Comparison of ENCODE assay signal across 20 cellular contexts in the genomic region with DNA sequence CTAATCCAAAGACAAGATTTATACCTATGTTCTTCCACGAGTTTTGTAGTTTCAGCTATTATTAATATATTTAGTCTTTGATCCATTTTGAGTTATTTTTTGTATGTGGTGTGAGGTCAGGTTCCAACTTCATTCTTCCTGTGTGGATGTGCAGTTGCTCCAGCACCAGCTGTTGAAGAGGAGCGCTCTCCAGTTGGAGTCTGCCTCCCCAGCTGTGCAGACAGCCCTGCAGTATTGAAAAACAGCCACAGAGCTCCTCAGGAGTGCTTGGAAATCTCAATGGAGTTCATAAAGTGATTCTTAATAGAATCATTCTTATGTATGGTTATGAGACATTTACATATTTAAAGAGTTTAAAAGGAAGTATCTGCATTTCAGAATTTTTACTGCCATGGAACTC. TPM values are rescaled to one million over a fixed set of nuclear protein-coding genes. Genes with fewer than 3 reads are reported as not detected.
A peak's percentile ranks its signal among the peaks of the same experiment; 100 is the strongest.
DNase-seq lines count a peak whose midpoint lies in the region; ATAC-seq and TF ChIP-seq lines count a peak whose summit lies in the region.
"Had no signal": no experiment of that assay in that cellular context is flagged by ENCODE, and none has a peak within 500 bp of the region (broad histone marks: within the 10 kb centered on the region; RNA-seq: fewer than 3 reads in every experiment).

No MANE protein-coding gene starts in this region.

- no peaks in the 10 kb centered on the region for H3K27me3 Mint-ChIP-seq in activated CD4-positive, alpha-beta memory T cell treated with anti-CD3 and anti-CD28 coated beads, Interleukin-2, amount 10 ng/mL, durations not matched to agents 7 days and 5 days
- H3K27me3 Mint-ChIP-seq in activated CD4-positive, alpha-beta memory T cell treated with anti-CD3 and anti-CD28 coated beads for 36 hours, result no peaks in the 10 kb centered on the region
- no peaks in the 10 kb centered on the region for H3K27me3 Mint-ChIP-seq in effector memory CD8-positive, alpha-beta T cell

- H3K9me3 Mint-ChIP-seq in activated CD4-positive, alpha-beta memory T cell treated with anti-CD3 and anti-CD28 coated beads, Interleukin-2, amount 10 ng/mL, durations not matched to agents 7 days and 5 days, result no peaks in the 10 kb centered on the region
- H3K9me3 Mint-ChIP-seq in activated CD4-positive, alpha-beta memory T cell treated with anti-CD3 and anti-CD28 coated beads for 36 hours, result no peaks in the 10 kb centered on the region
- H3K9me3 Mint-ChIP-seq in effector memory CD8-positive, alpha-beta T cell, result no peaks in the 10 kb centered on the region

- H3K36me3 ChIP-seq in H7 (replicated peaks; ENCODE audit: control insufficient read depth, insufficient read depth, low read length) (no peaks in the 10 kb centered on the region), sigmoid colon (peaks cover 0 to 8% (median 0%) of the 10 kb centered on the region in 4 donors)

- no peak for TF ChIP-seq POLR2A in sigmoid colon (IDR thresholded peaks at IDR 0.05)

- ATAC-seq in effector memory CD8-positive, alpha-beta T cell (replicated peaks), result no peak
- ATAC-seq in HG03565 (IDR thresholded peaks at IDR 0.05; ENCODE audit: unreplicated experiment), result no peak
- ATAC-seq in GM21576 (IDR thresholded peaks at IDR 0.05; ENCODE audit: unreplicated experiment), result no peak

- DNase-seq in activated CD4-positive, alpha-beta memory T cell treated with anti-CD3 and anti-CD28 coated beads, Interleukin-2, amount 10 ng/mL, durations not matched to agents 7 days and 5 days, result no peak
- DNase-seq in activated CD4-positive, alpha-beta memory T cell treated with anti-CD3 and anti-CD28 coated beads for 36 hours, result no peak
- peak; percentile 49 for DNase-seq in H7
- DNase-seq in effector memory CD8-positive, alpha-beta T cell, result no peak
- DNase-seq in sigmoid colon, result peak; percentile 77
- DNase-seq in DMS114 treated with DMSO at 0.1 percent for 48 hours (lab: John Stamatoyannopoulos, UW; ENCODE audit: unreplicated experiment), result no peak
- DNase-seq: 8988T; C1 segment of cervical spinal cord; Caco-2; DMS79; NCI-H1048; NCI-H345; NCI-H69; NK-92 treated with Interleukin-12 subunit alpha and Interleukin-12 subunit beta, amount 100 ng/mL, for 24 hours; OCI-M1 had no signal

- no peak for TF ChIP-seq EP300 in sigmoid colon (IDR thresholded peaks at IDR 0.05)

- H3K27me3 ChIP-seq in H7 (ENCODE audit: control insufficient read depth, insufficient read depth, low read length) (no peaks in the 10 kb centered on the region), sigmoid colon (no peaks in the 10 kb centered on the region)

- 83 to 89% methylated on average over 2 of the region's 2 CpGs for WGBS in sigmoid colon, 2 donors

- H3K4me3 ChIP-seq in H7 (ENCODE audit: insufficient read depth, low read depth, low read length), result no peak overlapping the region
- H3K4me3 ChIP-seq in sigmoid colon, result no peak overlapping the region
- H3K4me3 ChIP-seq: SK-N-MC had no signal

- no peak overlapping the region for H3K4me3 Mint-ChIP-seq in activated CD4-positive, alpha-beta memory T cell treated with anti-CD3 and anti-CD28 coated beads, Interleukin-2, amount 10 ng/mL, durations not matched to agents 7 days and 5 days
- no peak overlapping the region for H3K4me3 Mint-ChIP-seq in activated CD4-positive, alpha-beta memory T cell treated with anti-CD3 and anti-CD28 coated beads for 36 hours
- H3K4me3 Mint-ChIP-seq in effector memory CD8-positive, alpha-beta T cell, result no peak overlapping the region

- H3K27ac Mint-ChIP-seq in activated CD4-positive, alpha-beta memory T cell treated with anti-CD3 and anti-CD28 coated beads, Interleukin-2, amount 10 ng/mL, durations not matched to agents 7 days and 5 days, result peak overlapping the region; percentile 9
- H3K27ac Mint-ChIP-seq in activated CD4-positive, alpha-beta memory T cell treated with anti-CD3 and anti-CD28 coated beads for 36 hours, result no peak overlapping the region
- peak overlapping the region; percentile 5 to 67 for H3K27ac Mint-ChIP-seq in effector memory CD8-positive, alpha-beta T cell

- H3K27ac ChIP-seq in sigmoid colon, result no peak overlapping the region
- H3K27ac ChIP-seq: HL-60, RWPE1 had no signal

- peaks cover 23% of the 10 kb centered on the region for H3K36me3 Mint-ChIP-seq in activated CD4-positive, alpha-beta memory T cell treated with anti-CD3 and anti-CD28 coated beads, Interleukin-2, amount 10 ng/mL, durations not matched to agents 7 days and 5 days (ENCODE audit: low read depth)
- H3K36me3 Mint-ChIP-seq in activated CD4-positive, alpha-beta memory T cell treated with anti-CD3 and anti-CD28 coated beads for 36 hours, result peaks cover 5% of the 10 kb centered on the region
- peaks cover 45% of the 10 kb centered on the region for H3K36me3 Mint-ChIP-seq in effector memory CD8-positive, alpha-beta T cell (ENCODE audit: insufficient read depth)

- peaks cover 0 to 33% (median 23%) of the 10 kb centered on the region in 4 donors for H3K4me1 ChIP-seq in sigmoid colon
- H3K4me1 ChIP-seq: Caco-2 had no signal

- H3K9me3 ChIP-seq in sigmoid colon, result no peaks in the 10 kb centered on the region
- H3K9me3 ChIP-seq: Caco-2 had no signal

- TF ChIP-seq CTCF in sigmoid colon (IDR thresholded peaks at IDR 0.05), result no peak

- peaks cover 6% of the 10 kb centered on the region for H3K4me1 Mint-ChIP-seq in activated CD4-positive, alpha-beta memory T cell treated with anti-CD3 and anti-CD28 coated beads, Interleukin-2, amount 10 ng/mL, durations not matched to agents 7 days and 5 days
- peaks cover 14% of the 10 kb centered on the region for H3K4me1 Mint-ChIP-seq in activated CD4-positive, alpha-beta memory T cell treated with anti-CD3 and anti-CD28 coated beads for 36 hours (ENCODE audit: low read depth)
- peaks cover 24 to 39% of the 10 kb centered on the region in 2 donors for H3K4me1 Mint-ChIP-seq in effector memory CD8-positive, alpha-beta T cell (ENCODE audit: low read depth in 2 of 2)

- POLR2A ChIA-PET in activated CD4-positive, alpha-beta memory T cell treated with anti-CD3 and anti-CD28 coated beads, Interleukin-2, amount 10 ng/mL, durations not matched to agents 7 days and 5 days (lab: Charles Lee), result interaction anchor here (1.0 to 1.7 kb wide), 2 partner anchors 9 to 40 kb away, joined by 3 read pairs; no protein-coding TSS in a partner anchor
- POLR2A ChIA-PET in activated CD4-positive, alpha-beta memory T cell treated with anti-CD3 and anti-CD28 coated beads for 36 hours (lab: Charles Lee), result interaction anchor here (1.4 kb wide), 1 partner anchor 29 kb away, joined by 3 read pairs; no protein-coding TSS in a partner anchor

- intact Hi-C loops in activated CD4-positive, alpha-beta memory T cell treated with anti-CD3 and anti-CD28 coated beads for 36 hours (cut with micrococcal nuclease), result no loop called here
- intact Hi-C loops in sigmoid colon (cut with DNase I), result no loop called here

- CTCF ChIA-PET in activated CD4-positive, alpha-beta memory T cell treated with anti-CD3 and anti-CD28 coated beads, Interleukin-2, amount 10 ng/mL, durations not matched to agents 7 days and 5 days (lab: Charles Lee), result interaction anchor here (1.6 to 1.8 kb wide), 2 partner anchors 32 to 72 kb away, joined by 3 to 4 read pairs; no protein-coding TSS in a partner anchor
- CTCF ChIA-PET in activated CD4-positive, alpha-beta memory T cell treated with anti-CD3 and anti-CD28 coated beads for 36 hours (lab: Charles Lee), result interaction anchor here (0.7 kb wide), 1 partner anchor 33 kb away, joined by 3 read pairs; no protein-coding TSS in a partner anchor

RNA-seq across cellular contexts. Expression of a gene that starts 17.3 kb away (rescaled TPM):
- total RNA-seq in activated CD4-positive, alpha-beta memory T cell treated with anti-CD3 and anti-CD28 coated beads, Interleukin-2, amount 10 ng/mL, durations not matched to agents 7 days and 5 days, result 10 to 100 TPM; 77.8 to 78.3 TPM
- total RNA-seq in activated CD4-positive, alpha-beta memory T cell treated with anti-CD3 and anti-CD28 coated beads for 36 hours, result 10 to 100 TPM; 44.2 to 46.4 TPM
- 10.3 and 15.9 TPM in 2 replicates for total RNA-seq in H7 (2014; rRNA removed; shearing (Covaris generic))
- total RNA-seq in sigmoid colon, result 10 to 100 TPM; 10.7 to 20.6 (median 16.0) TPM
- 10 to 100 TPM; 15.6 to 67.0 (median 19.7) TPM for polyA plus RNA-seq in sigmoid colon

Comparison
In these comparisons a context has a peak if more than half of its experiments do, and no peak if none do; other contexts are left out.
1. DNase-seq: peak in H7 (single experiment) and sigmoid colon (single experiment); none in activated CD4-positive, alpha-beta memory T cell treated with anti-CD3 and anti-CD28 coated beads, Interleukin-2, amount 10 ng/mL, durations not matched to agents 7 days and 5 days (single experiment), activated CD4-positive, alpha-beta memory T cell treated with anti-CD3 and anti-CD28 coated beads for 36 hours (single experiment), effector memory CD8-positive, alpha-beta T cell (0 of 3) and DMS114 treated with DMSO at 0.1 percent for 48 hours (single experiment).